Comparison of ENCODE assay signal across 1 cellular context in genomic region chr1:61724721-61725694, GRCh38.
A peak's percentile ranks its signal among the peaks of the same experiment; 100 is the strongest.
TF ChIP-seq lines count a peak whose summit lies in the region.

Gene TM2D1, minus strand, starts transcription at chr1:61725141. Its CDS starts 21 bp downstream, at chr1:61725120.

TF ChIP-seq in HepG2, 621 proteins besides CTCF, POLR2A, EP300 and RAD21 (continued from another document and continues in another):
- TF ChIP-seq NFKBIZ (CRISPR knock-in tag; IDR thresholded peaks at IDR 0.05) (peak; percentile 61; the same call in 1 of the 2 replicates), ZNF619 (CRISPR knock-in tag; IDR thresholded peaks at IDR 0.05) (peak; percentile 92; the same call in 1 of the 2 replicates), AHR (CRISPR knock-in tag; IDR thresholded peaks at IDR 0.05) (peak; percentile 84; the same call in 1 of the 2 replicates), NBN (conservative IDR thresholded peaks at IDR 0.05) (no peak), JDP2 (CRISPR knock-in tag; IDR thresholded peaks at IDR 0.05; ENCODE audit: borderline replicate concordance) (no peak), ZNF44 (CRISPR knock-in tag; IDR thresholded peaks at IDR 0.05) (0 out of 2 replicates have a peak, but pooled peaks have one; percentile 46), FOSL1 (CRISPR knock-in tag; IDR thresholded peaks at IDR 0.05; ENCODE audit: borderline replicate concordance) (no peak), MIER3 (CRISPR knock-in tag; IDR thresholded peaks at IDR 0.05; ENCODE audit: borderline replicate concordance) (peak; percentile 53; the same call in 1 of the 2 replicates), RCOR2 (CRISPR knock-in tag; IDR thresholded peaks at IDR 0.05) (peak; percentile 52; the same call in 1 of the 2 replicates), CREBL2 (CRISPR knock-in tag; IDR thresholded peaks at IDR 0.05; ENCODE audit: borderline replicate concordance) (0 out of 2 replicates have a peak, but pooled peaks have one; percentile 30), CBFB (CRISPR knock-in tag; IDR thresholded peaks at IDR 0.05) (0 out of 2 replicates have a peak, but pooled peaks have one; percentile 56), BCLAF1 (IDR thresholded peaks at IDR 0.05) (no peak), ZNF772 (CRISPR knock-in tag; IDR thresholded peaks at IDR 0.05) (peak; percentile 63), SIN3B (IDR thresholded peaks at IDR 0.05; ENCODE audit: low read length) (peak; percentile 82), RARA (CRISPR knock-in tag; IDR thresholded peaks at IDR 0.05) (peak; percentile 29; the same call in 1 of the 2 replicates), ZNF609 (CRISPR knock-in tag; IDR thresholded peaks at IDR 0.05; ENCODE audit: borderline replicate concordance) (peak; percentile 53; the same call in 1 of the 2 replicates), CREB1 (IDR thresholded peaks at IDR 0.05) (no peak), CREB1 (CRISPR knock-in tag; IDR thresholded peaks at IDR 0.05) (peak; percentile 93), SP1 (IDR thresholded peaks at IDR 0.05) (no peak), SP1 (CRISPR knock-in tag; IDR thresholded peaks at IDR 0.05) (peak; percentile 80), SMAD1 (CRISPR knock-in tag; IDR thresholded peaks at IDR 0.05; ENCODE audit: borderline replicate concordance, low read depth) (peak; percentile 94; the same call in 1 of the 2 replicates), ERF (CRISPR knock-in tag; IDR thresholded peaks at IDR 0.05) (peak; percentile 84), PHF8 (CRISPR knock-in tag; IDR thresholded peaks at IDR 0.05) (peak; percentile 96), TGIF2 (CRISPR knock-in tag; IDR thresholded peaks at IDR 0.05) (peak; percentile 56), FOXJ3 (CRISPR knock-in tag; IDR thresholded peaks at IDR 0.05; ENCODE audit: borderline replicate concordance) (no peak), ZNF20 (CRISPR knock-in tag; IDR thresholded peaks at IDR 0.05) (peak; percentile 77; the same call in 1 of the 2 replicates), SRSF1 (optimal IDR thresholded peaks at IDR 0.05; ENCODE audit: low read depth, low read length) (peak; percentile 90), SMARCC2 (IDR thresholded peaks at IDR 0.05) (no peak), ZNF430 (CRISPR knock-in tag; IDR thresholded peaks at IDR 0.05) (peak; percentile 61; the same call in 1 of the 2 replicates), ZFP37 (CRISPR knock-in tag; IDR thresholded peaks at IDR 0.05; ENCODE audit: borderline replicate concordance) (no peak), ZNF605 (CRISPR knock-in tag; IDR thresholded peaks at IDR 0.05) (0 out of 2 replicates have a peak, but pooled peaks have one; percentile 44), ZNF274 (CRISPR knock-in tag; IDR thresholded peaks at IDR 0.05) (no peak; the same call in 1 of the 2 replicates), ZNF414 (CRISPR knock-in tag; IDR thresholded peaks at IDR 0.05) (peak; percentile 90), RNF2 (conservative IDR thresholded peaks at IDR 0.05; ENCODE audit: low read depth) (peak; percentile 73; the same call in 1 of the 2 replicates), HOXA7 (CRISPR knock-in tag; IDR thresholded peaks at IDR 0.05) (no peak), TEF (CRISPR knock-in tag; IDR thresholded peaks at IDR 0.05) (no peak), ATF2 (CRISPR knock-in tag; IDR thresholded peaks at IDR 0.05) (peak; percentile 69; the same call in 1 of the 2 replicates), DZIP1 (CRISPR knock-in tag; IDR thresholded peaks at IDR 0.05) (peak; percentile 71; the same call in 1 of the 2 replicates), ZBTB7A (CRISPR knock-in tag; IDR thresholded peaks at IDR 0.05) (0 out of 2 replicates have a peak, but pooled peaks have one; percentile 18), HNF4A (CRISPR knock-in tag; IDR thresholded peaks at IDR 0.05) (no peak), NFKB2 (CRISPR knock-in tag; IDR thresholded peaks at IDR 0.05; ENCODE audit: borderline replicate concordance) (peak; percentile 92; the same call in 1 of the 2 replicates), ZNF777 (CRISPR knock-in tag; IDR thresholded peaks at IDR 0.05) (peak; percentile 70), ZNF883 (CRISPR knock-in tag; IDR thresholded peaks at IDR 0.05; ENCODE audit: not compliant biosample characterization) (peak; percentile 95), NR0B2 (CRISPR knock-in tag; IDR thresholded peaks at IDR 0.05) (peak; percentile 83), FOXP4 (CRISPR knock-in tag; IDR thresholded peaks at IDR 0.05) (peak; percentile 53; the same call in 1 of the 2 replicates), ZIK1 (CRISPR knock-in tag; IDR thresholded peaks at IDR 0.05; ENCODE audit: borderline replicate concordance, low read depth) (0 out of 2 replicates have a peak, but pooled peaks have one; percentile 45)
